Comparison of ENCODE assay signal across 1 cellular context in genomic region chr12:53727310-53728041, GRCh38.
TF ChIP-seq lines count a peak whose summit lies in the region.

TSS of gene CALCOCO1 (minus strand) at chr12:53727452. CDS start at chr12:53725242, 2,210 bp downstream.

TF ChIP-seq in K562, 482 proteins besides CTCF, POLR2A, EP300 and RAD21 (continued from another document and continues in another):
- TF ChIP-seq ZNF609 (CRISPR knock-in tag; IDR thresholded peaks at IDR 0.05; ENCODE audit: borderline replicate concordance): no peak
- no peak for TF ChIP-seq NFYB (IDR thresholded peaks at IDR 0.05; ENCODE audit: extremely low read depth, insufficient read length)
- no peak for TF ChIP-seq KLF10 (CRISPR knock-in tag; IDR thresholded peaks at IDR 0.05)
- no peak for TF ChIP-seq HMG20A (CRISPR knock-in tag; conservative IDR thresholded peaks at IDR 0.05)
- TF ChIP-seq ZNF318 (IDR thresholded peaks at IDR 0.05; ENCODE audit: borderline replicate concordance in 1 of 2, low read depth in 1 of 2): no peak
- TF ChIP-seq ZNF512 (tag; IDR thresholded peaks at IDR 0.05): no peak
- TF ChIP-seq TFAP4 (CRISPR knock-in tag; IDR thresholded peaks at IDR 0.05; ENCODE audit: borderline replicate concordance): peak; percentile 100
- no peak for TF ChIP-seq PRMT5 (CRISPR knock-in tag; IDR thresholded peaks at IDR 0.05)
- no peak for TF ChIP-seq BDP1 (IDR thresholded peaks at IDR 0.05; ENCODE audit: insufficient read depth, insufficient read length)
- TF ChIP-seq SNRNP70 (optimal IDR thresholded peaks at IDR 0.05; ENCODE audit: low read depth, low read length): no peak
- peak; percentile 74 for TF ChIP-seq RBFOX2 (IDR thresholded peaks at IDR 0.05; ENCODE audit: low read depth, low read length)
- TF ChIP-seq KDM2B (CRISPR knock-in tag; IDR thresholded peaks at IDR 0.05): no peak
- TF ChIP-seq CREB3L1 (IDR thresholded peaks at IDR 0.05; ENCODE audit: borderline replicate concordance, low read depth): peak; percentile 98
- TF ChIP-seq BHLHE40 (IDR thresholded peaks at IDR 0.05; ENCODE audit: low read length): peak; percentile 60
- TF ChIP-seq ELF1 (tag; IDR thresholded peaks at IDR 0.05): peak; percentile 56; the same call in 1 of the 2 replicates
- TF ChIP-seq HCFC1 (IDR thresholded peaks at IDR 0.05; ENCODE audit: low read depth, low read length): peak; percentile 99
- TF ChIP-seq PCBP2 (IDR thresholded peaks at IDR 0.05; ENCODE audit: low read depth, low read length, poor library complexity, severe bottlenecking): no peak
- peak; percentile 69; the same call in 1 of the 2 replicates for TF ChIP-seq ZBTB7A (IDR thresholded peaks at IDR 0.05; ENCODE audit: borderline replicate concordance, control insufficient read depth, low read depth, low read length)
- TF ChIP-seq ZFP1 (CRISPR knock-in tag; IDR thresholded peaks at IDR 0.05): no peak
- TF ChIP-seq ETV6 (IDR thresholded peaks at IDR 0.05; ENCODE audit: borderline replicate concordance in 1 of 2, low read depth in 2 of 2, low read length in 1 of 2): no peak
- no peak for TF ChIP-seq ETV6 (CRISPR knock-in tag; IDR thresholded peaks at IDR 0.05; ENCODE audit: borderline replicate concordance)
- no peak for TF ChIP-seq SREBF2 (CRISPR knock-in tag; IDR thresholded peaks at IDR 0.05)
- no peak for TF ChIP-seq ZMIZ1 (IDR thresholded peaks at IDR 0.05; ENCODE audit: low read depth in 2 of 2, low read length in 2 of 2)
- 0 out of 2 replicates have a peak, but pooled peaks have one; percentile 10 for TF ChIP-seq ZEB2 (IDR thresholded peaks at IDR 0.05)
- no peak for TF ChIP-seq ZNF121 (CRISPR knock-in tag; conservative IDR thresholded peaks at IDR 0.05)
- TF ChIP-seq MIER1 (IDR thresholded peaks at IDR 0.05; ENCODE audit: low read depth): no peak
- TF ChIP-seq ZNF75A (CRISPR knock-in tag; IDR thresholded peaks at IDR 0.05): no peak
- TF ChIP-seq MCM5 (IDR thresholded peaks at IDR 0.05; ENCODE audit: low read depth): no peak
- TF ChIP-seq DDX20 (tag; IDR thresholded peaks at IDR 0.05; ENCODE audit: low read depth): 0 out of 2 replicates have a peak, but pooled peaks have one; percentile 26
- TF ChIP-seq TAF15 (IDR thresholded peaks at IDR 0.05; ENCODE audit: low read depth, low read length): no peak
- TF ChIP-seq TFE3 (CRISPR knock-in tag; IDR thresholded peaks at IDR 0.05): no peak
- no peak for TF ChIP-seq FIP1L1 (IDR thresholded peaks at IDR 0.05; ENCODE audit: low read depth, low read length, poor library complexity, severe bottlenecking)
- TF ChIP-seq SMARCA5 (IDR thresholded peaks at IDR 0.05): no peak
- no peak for TF ChIP-seq SP2 (IDR thresholded peaks at IDR 0.05; ENCODE audit: extremely low read depth, low read depth, low read length, poor library complexity, severe bottlenecking)
